ENCODE assay signal across 10 cellular contexts in genomic region chr21:38861989-38862683, GRCh38. TPM values are rescaled to one million over a fixed set of nuclear protein-coding genes. Genes with fewer than 3 reads are reported as not detected.
A peak's percentile ranks its signal among the peaks of the same experiment; 100 is the strongest.
DNase-seq lines count a peak whose midpoint lies in the region; ATAC-seq and TF ChIP-seq lines count a peak whose summit lies in the region.
"Had no signal": no experiment of that assay in that cellular context is flagged by ENCODE, and none has a peak within 500 bp of the region (broad histone marks: within the 10 kb centered on the region; RNA-seq: fewer than 3 reads in every experiment).

No MANE protein-coding gene starts in this region.

- TF ChIP-seq CTCF in mesothelial cell of epicardium (IDR thresholded peaks at IDR 0.05; ENCODE audit: unreplicated experiment) = no peak

- H3K9me3 Mint-ChIP-seq in immature natural killer cell = no peaks in the 10 kb centered on the region
- peaks cover 4% of the 10 kb centered on the region for H3K9me3 Mint-ChIP-seq in mesothelial cell of epicardium

- no peaks in the 10 kb centered on the region for H3K36me3 Mint-ChIP-seq in immature natural killer cell
- no peaks in the 10 kb centered on the region for H3K36me3 Mint-ChIP-seq in mesothelial cell of epicardium

- H3K4me3 Mint-ChIP-seq in immature natural killer cell = no peak overlapping the region
- H3K4me3 Mint-ChIP-seq in mesothelial cell of epicardium = no peak overlapping the region

- H3K27me3 Mint-ChIP-seq in immature natural killer cell (ENCODE audit: low read depth in 3 of 3) (peaks cover 1 to 9% (median 6%) of the 10 kb centered on the region in 3 donors), mesothelial cell of epicardium (ENCODE audit: low read depth) (no peaks in the 10 kb centered on the region)

- peak; percentile 94 for ATAC-seq in GM18907 (IDR thresholded peaks at IDR 0.05; ENCODE audit: unreplicated experiment)
- peak; percentile 72 for ATAC-seq in HG02588 (IDR thresholded peaks at IDR 0.05; ENCODE audit: unreplicated experiment)
- ATAC-seq in HG03571 (IDR thresholded peaks at IDR 0.05; ENCODE audit: unreplicated experiment) = peak; percentile 83
- ATAC-seq in activated CD4-positive, CD25-positive, alpha-beta regulatory T cell treated with anti-CD3 and anti-CD28 coated beads, Interleukin-2, amount 50 U/mL, for 24 hours = no peak

- peak overlapping the region in 2 of 6 donors; percentile 9 to 51 for H3K27ac Mint-ChIP-seq in immature natural killer cell
- no peak overlapping the region for H3K27ac Mint-ChIP-seq in mesothelial cell of epicardium

- peak; percentile 2 to 3 (median 2) for DNase-seq in immature natural killer cell
- no peak for DNase-seq in NCI-H2171 (lab: John Stamatoyannopoulos, UW)
- no peak for DNase-seq in HCEC 1CT
- no peak for DNase-seq in mesothelial cell of epicardium (ENCODE audit: low spot score in 2 of 2, unreplicated experiment in 2 of 2)
- DNase-seq: activated CD8-positive, alpha-beta memory T cell treated with anti-CD3 and anti-CD28 coated beads for 24 hours; testis had no signal

- H3K4me1 Mint-ChIP-seq in immature natural killer cell = peaks cover 6 to 13% of the 10 kb centered on the region in 2 donors
- peaks cover 8% of the 10 kb centered on the region for H3K4me1 Mint-ChIP-seq in mesothelial cell of epicardium

RNA-seq across cellular contexts. Expression of gene ETS2, which starts 56.4 kb away (rescaled TPM):
- 1 to 10 TPM; 3.2 to 7.3 (median 4.2) TPM for polyA plus RNA-seq in immature natural killer cell
- 29.6 to 32.5 TPM (median 30.5 TPM) in 3 replicates for total RNA-seq in mesothelial cell of epicardium

Comparison
In these comparisons a context has a peak if more than half of its experiments do, and no peak if none do; other contexts are left out.
1. ATAC-seq: peak in GM18907 (single experiment), HG02588 (single experiment) and HG03571 (single experiment); none in activated CD4-positive, CD25-positive, alpha-beta regulatory T cell treated with anti-CD3 and anti-CD28 coated beads, Interleukin-2, amount 50 U/mL, for 24 hours (0 of 2).
2. DNase-seq: peak in immature natural killer cell (3 of 3); none in NCI-H2171 (single experiment), HCEC 1CT (single experiment) and mesothelial cell of epicardium (0 of 2).